ENCODE assay signal across 19 cellular contexts in genomic region chr6:150182460-150183078, GRCh38. TPM values are rescaled to one million over a fixed set of nuclear protein-coding genes. Genes with fewer than 3 reads are reported as not detected.
DNase-seq lines count a peak whose midpoint lies in the region; ATAC-seq and TF ChIP-seq lines count a peak whose summit lies in the region.
"Had no signal": no experiment of that assay in that cellular context is flagged by ENCODE, and none has a peak within 500 bp of the region (broad histone marks: within the 10 kb centered on the region; RNA-seq: fewer than 3 reads in every experiment).

No MANE protein-coding gene starts in this region.

- peaks cover 0 to 3% (median 0%) of the 10 kb centered on the region in 3 donors for H3K9me3 Mint-ChIP-seq in IgD-negative memory B cell
- H3K9me3 Mint-ChIP-seq: GM23338, HFFc6 had no signal

- H3K27me3 ChIP-seq in DOHH2 (ENCODE audit: control insufficient read depth, low read length) (no peaks in the 10 kb centered on the region), RWPE2 (ENCODE audit: insufficient read depth, poor library complexity, severe bottlenecking) (no peaks in the 10 kb centered on the region)

- H3K9me2 ChIP-seq in DOHH2 (replicated peaks; ENCODE audit: control insufficient read depth, low read length), result no peaks in the 10 kb centered on the region

- H3F3A ChIP-seq in DOHH2 (ENCODE audit: control insufficient read depth, insufficient read depth), result peaks cover under 1% of the 10 kb centered on the region

- H3K27me3 Mint-ChIP-seq in IgD-negative memory B cell, result no peaks in the 10 kb centered on the region

- no peak overlapping the region for H3K27ac Mint-ChIP-seq in IgD-negative memory B cell
- H3K27ac Mint-ChIP-seq: CD4-positive, alpha-beta memory T cell; GM23338; HFFc6 had no signal

- H3K4me3 Mint-ChIP-seq in IgD-negative memory B cell, result peak overlapping the region in 3 of 4 donors; percentile 10 to 80 (median 67)
- H3K4me3 Mint-ChIP-seq: CD14-positive monocyte; CD4-positive, alpha-beta memory T cell; GM23338; HFFc6 had no signal

- TF ChIP-seq CTCF in DOHH2 (IDR thresholded peaks at IDR 0.05; ENCODE audit: low read depth, low read length, poor library complexity, severe bottlenecking) (no peak), RWPE2 (IDR thresholded peaks at IDR 0.05; ENCODE audit: poor library complexity, severe bottlenecking) (no peak), mucosa of descending colon (IDR thresholded peaks at IDR 0.05) (no peak)

- H4K20me1 ChIP-seq in DOHH2 (ENCODE audit: control insufficient read depth, insufficient read depth, low read depth, low read length), result no peaks in the 10 kb centered on the region

- DNase-seq in RWPE2 (ENCODE audit: low spot score) (no peak), mucosa of descending colon (peak in 1 of 3 donors; percentile 50), KBM-7 (no peak), NOMO-1 (lab: John Stamatoyannopoulos, UW; ENCODE audit: unreplicated experiment in 2 of 2) (no peak), C1 segment of cervical spinal cord (lab: John Stamatoyannopoulos, UW) (no peak)
- DNase-seq: ACHN; CD4-positive, alpha-beta memory T cell; DMS153; DMS79; GF-D8; HCEC 1CT; HFFc6 had no signal

- H3K36me3 ChIP-seq in DOHH2 (ENCODE audit: control insufficient read depth, low read length) (no peaks in the 10 kb centered on the region), RWPE2 (ENCODE audit: low read depth) (no peaks in the 10 kb centered on the region), mucosa of descending colon (ENCODE audit: low read depth) (no peaks in the 10 kb centered on the region)

- H3K4me1 Mint-ChIP-seq in IgD-negative memory B cell, result peaks cover 31 to 35% (median 34%) of the 10 kb centered on the region in 3 donors

- H3K4me3 ChIP-seq in DOHH2 (ENCODE audit: low read length) (peak overlapping the region; percentile 49), RWPE2 (ENCODE audit: severe bottlenecking) (no peak overlapping the region), mucosa of descending colon (no peak overlapping the region)
- H3K4me3 ChIP-seq: GM23338, K562 had no signal

- ATAC-seq in RWPE2 (ENCODE audit: low read depth) (no peak), mucosa of descending colon (peak; percentile 66), GM18873 (IDR thresholded peaks at IDR 0.05; ENCODE audit: low FRiP score, unreplicated experiment) (no peak)
- ATAC-seq: GM23338, K562 had no signal

- H3K27ac ChIP-seq in DOHH2 (ENCODE audit: low read depth, low read length), result peak overlapping the region; percentile 82
- H3K27ac ChIP-seq in RWPE2 (ENCODE audit: poor library complexity, severe bottlenecking), result peak overlapping the region; percentile 24
- H3K27ac ChIP-seq: HL-60 had no signal

- peaks cover 66% of the 10 kb centered on the region for H3K4me1 ChIP-seq in DOHH2 (ENCODE audit: control insufficient read depth, low read length)
- peaks cover 22% of the 10 kb centered on the region for H3K4me1 ChIP-seq in RWPE2 (ENCODE audit: insufficient read depth, poor library complexity, severe bottlenecking)
- H3K4me1 ChIP-seq in mucosa of descending colon (ENCODE audit: low read depth), result peaks cover 20% of the 10 kb centered on the region

- H3K9me3 ChIP-seq in DOHH2 (ENCODE audit: control insufficient read depth, insufficient read depth, low read length) (no peaks in the 10 kb centered on the region), RWPE2 (ENCODE audit: severe bottlenecking) (no peaks in the 10 kb centered on the region), mucosa of descending colon (no peaks in the 10 kb centered on the region)

- in situ Hi-C loops in KBM-7 (cut with MboI; ENCODE audit: low pct_unique_long_range_greater_than_20kb, low sequenced_read_pairs), result no loop called here

- H3K36me3 Mint-ChIP-seq in IgD-negative memory B cell, result peaks cover 5% of the 10 kb centered on the region
- H3K36me3 Mint-ChIP-seq: CD14-positive monocyte; CD4-positive, alpha-beta memory T cell had no signal

- H3K4me2 ChIP-seq in DOHH2 (ENCODE audit: low read length), result peak overlapping the region; percentile 67
- H3K4me2 ChIP-seq: GM23338 had no signal

- intact Hi-C loops in mucosa of descending colon (cut with DNase I, micrococcal nuclease), result no loop called here

- H3K79me2 ChIP-seq in DOHH2 (ENCODE audit: control insufficient read depth, low read length), result no peaks in the 10 kb centered on the region

RNA-seq across cellular contexts. Expression of gene PPP1R14C, which starts 39.7 kb away (rescaled TPM):
- polyA plus RNA-seq in IgD-negative memory B cell, result not detected
- total RNA-seq in mucosa of descending colon, result 10 to 100 TPM; 11.1 to 33.5 (median 25.2) TPM
- total RNA-seq: CD4-positive, alpha-beta memory T cell had no signal
- polyA plus RNA-seq: CD14-positive monocyte; CD4-positive, alpha-beta memory T cell had no signal
